Comparison of ENCODE assay signal across 1 cellular context in the genomic region with DNA sequence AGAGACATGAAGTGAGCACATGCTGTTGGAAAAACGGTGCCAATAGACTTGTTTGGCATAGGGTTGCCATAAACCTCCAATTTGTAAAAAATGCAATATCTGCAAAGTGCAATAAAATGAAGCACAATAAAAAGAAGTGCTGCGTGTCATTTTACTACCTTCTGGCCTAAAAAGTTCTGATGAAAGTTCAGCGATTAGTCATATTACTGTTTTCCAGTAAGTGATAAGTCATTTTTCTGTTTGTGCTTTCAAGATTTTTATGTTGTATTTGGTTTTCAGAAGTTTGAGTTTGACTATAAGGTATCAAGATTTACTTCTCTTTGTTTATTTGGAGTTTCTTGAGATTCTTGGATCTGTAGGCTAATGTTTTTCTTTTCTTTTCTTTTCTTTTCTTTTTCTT.
TF ChIP-seq lines count a peak whose summit lies in the region.

No MANE protein-coding gene starts in this region.

TF ChIP-seq in SK-N-SH treated with all-trans-retinoic acid at 6 μM for 48 hours, 23 proteins besides CTCF, POLR2A, EP300 and RAD21 (continued from another document):
- TF ChIP-seq, protein P1, sequence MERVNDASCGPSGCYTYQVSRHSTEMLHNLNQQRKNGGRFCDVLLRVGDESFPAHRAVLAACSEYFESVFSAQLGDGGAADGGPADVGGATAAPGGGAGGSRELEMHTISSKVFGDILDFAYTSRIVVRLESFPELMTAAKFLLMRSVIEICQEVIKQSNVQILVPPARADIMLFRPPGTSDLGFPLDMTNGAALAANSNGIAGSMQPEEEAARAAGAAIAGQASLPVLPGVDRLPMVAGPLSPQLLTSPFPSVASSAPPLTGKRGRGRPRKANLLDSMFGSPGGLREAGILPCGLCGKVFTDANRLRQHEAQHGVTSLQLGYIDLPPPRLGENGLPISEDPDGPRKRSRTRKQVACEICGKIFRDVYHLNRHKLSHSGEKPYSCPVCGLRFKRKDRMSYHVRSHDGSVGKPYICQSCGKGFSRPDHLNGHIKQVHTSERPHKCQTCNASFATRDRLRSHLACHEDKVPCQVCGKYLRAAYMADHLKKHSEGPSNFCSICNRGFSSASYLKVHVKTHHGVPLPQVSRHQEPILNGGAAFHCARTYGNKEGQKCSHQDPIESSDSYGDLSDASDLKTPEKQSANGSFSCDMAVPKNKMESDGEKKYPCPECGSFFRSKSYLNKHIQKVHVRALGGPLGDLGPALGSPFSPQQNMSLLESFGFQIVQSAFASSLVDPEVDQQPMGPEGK (CRISPR knock-in tag; IDR thresholded peaks at IDR 0.05; ENCODE audit: borderline replicate concordance): no peak
- TF ChIP-seq BACH2 (CRISPR knock-in tag; IDR thresholded peaks at IDR 0.05; ENCODE audit: borderline replicate concordance) (no peak), ESRRG (CRISPR knock-in tag; IDR thresholded peaks at IDR 0.05) (no peak)
